In genomic region chr11:96098511-96099241, GRCh38 we compare ENCODE assay signal across 11 cellular contexts.
DNase-seq lines count a peak whose midpoint lies in the region; ATAC-seq, FAIRE-seq and TF ChIP-seq lines count a peak whose summit lies in the region.
"Had no signal": no experiment of that assay in that cellular context is flagged by ENCODE, and none has a peak within 500 bp of the region (broad histone marks: within the 10 kb centered on the region; RNA-seq: fewer than 3 reads in every experiment).

No MANE protein-coding gene starts in this region.

- no peak for TF ChIP-seq EP300 in H1 (IDR thresholded peaks at IDR 0.05; ENCODE audit: borderline replicate concordance in 1 of 2, low read depth in 2 of 2, low read length in 2 of 2)

- H3K4me1 ChIP-seq in H1 (replicated peaks in 1 of 4; ENCODE audit: control insufficient read depth in 3 of 4, insufficient read depth in 4 of 4, low read length in 3 of 4) (peaks cover 0 to 4% (median 1%) of the 10 kb centered on the region in 4 experiments; a peak in 4 of 7 replicates), mesendoderm (ENCODE audit: control insufficient read depth, low read depth, low read length) (peaks cover 4% of the 10 kb centered on the region)

- no peaks in the 10 kb centered on the region for H3K9me3 ChIP-seq in H1 (ENCODE audit: insufficient read depth in 2 of 2, low read depth in 1 of 2, low read length in 1 of 2)

- H3K79me1 ChIP-seq in H1 (ENCODE audit: low read depth, low read length), result no peaks in the 10 kb centered on the region
- no peaks in the 10 kb centered on the region for H3K79me1 ChIP-seq in mesendoderm (ENCODE audit: low read length)

- peak overlapping the region; percentile 1 for H3K27ac Mint-ChIP-seq in activated T-cell treated with anti-CD3 and anti-CD28 coated beads, Interleukin-2, amount 50 U/mL, for 24 hours
- peak overlapping the region; percentile 87 for H3K27ac Mint-ChIP-seq in type B pancreatic cell

- H3K36me3 ChIP-seq in H1 (ENCODE audit: control insufficient read depth in 2 of 4, insufficient read depth in 4 of 4, low read length in 3 of 4), result no peaks in the 10 kb centered on the region
- no peaks in the 10 kb centered on the region for H3K36me3 ChIP-seq in mesendoderm (ENCODE audit: control insufficient read depth, insufficient read depth, low read length)

- H3K27ac ChIP-seq in H1 (ENCODE audit: low read depth, low read length), result no peak overlapping the region
- no peak overlapping the region for H3K27ac ChIP-seq in mesendoderm (ENCODE audit: low read depth, low read length)

- no peaks in the 10 kb centered on the region for H3K79me2 ChIP-seq in H1 (ENCODE audit: control insufficient read depth in 1 of 2, insufficient read depth in 2 of 2, low read length in 2 of 2)
- H3K79me2 ChIP-seq in mesendoderm (ENCODE audit: control insufficient read depth, insufficient read depth, low read length), result no peaks in the 10 kb centered on the region

- no peak overlapping the region for H3K9ac ChIP-seq in H1 (replicated peaks in 1 of 4; ENCODE audit: extremely low read depth in 1 of 4, low read depth in 3 of 4, low read length in 3 of 4)
- H3K9ac ChIP-seq in mesendoderm (ENCODE audit: low read length), result no peak overlapping the region

- no peaks in the 10 kb centered on the region for H3K27me3 Mint-ChIP-seq in activated T-cell treated with anti-CD3 and anti-CD28 coated beads, Interleukin-2, amount 50 U/mL, for 24 hours
- no peaks in the 10 kb centered on the region for H3K27me3 Mint-ChIP-seq in activated T-cell treated with anti-CD3 and anti-CD28 coated beads, Interleukin-2, amount 50 U/mL, for 4 hours (ENCODE audit: low read depth)
- no peaks in the 10 kb centered on the region for H3K27me3 Mint-ChIP-seq in type B pancreatic cell

- H2BK120ac ChIP-seq in H1 (replicated peaks; ENCODE audit: low read depth, low read length) (no peak overlapping the region), mesendoderm (ENCODE audit: low read depth, low read length) (no peak overlapping the region)

- peaks cover 46% of the 10 kb centered on the region for H3K36me3 Mint-ChIP-seq in activated T-cell treated with anti-CD3 and anti-CD28 coated beads, Interleukin-2, amount 50 U/mL, for 24 hours (ENCODE audit: low read depth)
- peaks cover 22% of the 10 kb centered on the region for H3K36me3 Mint-ChIP-seq in activated T-cell treated with anti-CD3 and anti-CD28 coated beads, Interleukin-2, amount 50 U/mL, for 4 hours (ENCODE audit: insufficient read depth)
- H3K36me3 Mint-ChIP-seq in type B pancreatic cell, result peaks cover 12% of the 10 kb centered on the region

- CTCF ChIA-PET in H1 (lab: Charles Lee; ENCODE audit: partially characterized antibody), result interaction anchor here (1.6 kb wide), 1 partner anchor 13 kb away, joined by 3 read pairs; no protein-coding TSS in a partner anchor

- H2BK20ac ChIP-seq in H1 (ENCODE audit: low read length), result no peak overlapping the region

- H3K4me2 ChIP-seq in H1 (ENCODE audit: insufficient read depth in 1 of 2, low read depth in 2 of 2, low read length in 2 of 2), result no peak overlapping the region
- no peak overlapping the region for H3K4me2 ChIP-seq in mesendoderm (ENCODE audit: low read length)

- no peak overlapping the region for H3K4me3 Mint-ChIP-seq in activated T-cell treated with anti-CD3 and anti-CD28 coated beads, Interleukin-2, amount 50 U/mL, for 24 hours
- H3K4me3 Mint-ChIP-seq in activated T-cell treated with anti-CD3 and anti-CD28 coated beads, Interleukin-2, amount 50 U/mL, for 4 hours, result no peak overlapping the region
- H3K4me3 Mint-ChIP-seq in type B pancreatic cell, result peak overlapping the region; percentile 54

- H2BK5ac ChIP-seq in H1 (ENCODE audit: low read depth, low read length), result no peak overlapping the region
- no peak overlapping the region for H2BK5ac ChIP-seq in mesendoderm (ENCODE audit: low read length)

- H2AK5ac ChIP-seq in H1 (ENCODE audit: low read depth, low read length), result no peak overlapping the region
- no peak overlapping the region for H2AK5ac ChIP-seq in mesendoderm (ENCODE audit: low read length)

- H3K9me3 Mint-ChIP-seq in activated T-cell treated with anti-CD3 and anti-CD28 coated beads, Interleukin-2, amount 50 U/mL, for 24 hours, result peaks cover 1% of the 10 kb centered on the region
- H3K9me3 Mint-ChIP-seq in activated T-cell treated with anti-CD3 and anti-CD28 coated beads, Interleukin-2, amount 50 U/mL, for 4 hours, result peaks cover 3% of the 10 kb centered on the region
- H3K9me3 Mint-ChIP-seq in type B pancreatic cell, result no peaks in the 10 kb centered on the region

- no peak for TF ChIP-seq RAD21 in H1 (IDR thresholded peaks at IDR 0.05 in 1 of 2, conservative IDR thresholded peaks at IDR 0.05 in 1 of 2; ENCODE audit: low read depth in 2 of 2, low read length in 2 of 2)

- POLR2A ChIA-PET in H1 (lab: Charles Lee; ENCODE audit: partially characterized antibody), result no interaction called here

- H2AFZ ChIP-seq in H1 (ENCODE audit: low read length), result no peak overlapping the region

- no peak overlapping the region for H2BK12ac ChIP-seq in H1 (ENCODE audit: low read depth, low read length)

- WGBS in H1 (ENCODE audit: extremely low coverage in 1 of 2, insufficient coverage in 1 of 2, insufficient read length in 1 of 2, insufficient replicate concordance in 2 of 2, low coverage in 1 of 2, low lambda C conversion rate in 2 of 2, missing lambda C conversion rate in 1 of 2), 2 experiments, result 92% methylated on average over 7 of the region's 7 CpGs; no CpG with 5 or more reads in 1 of the 2 experiments
- no CpG with 5 or more reads among the region's 7 CpGs for WGBS in mesendoderm (ENCODE audit: extremely low coverage, insufficient coverage, low lambda C conversion rate)

- TF ChIP-seq CTCF in H1 (IDR thresholded peaks at IDR 0.05; ENCODE audit: control extremely low read depth in 1 of 3, insufficient read depth in 1 of 3, low read depth in 1 of 3, low read length in 3 of 3) (no peak), type B pancreatic cell (conservative IDR thresholded peaks at IDR 0.05) (no peak)

- no peaks in the 10 kb centered on the region for H3K23me2 ChIP-seq in H1 (ENCODE audit: low read depth, low read length)

- H3K27me3 ChIP-seq in H1 (replicated peaks in 1 of 4; ENCODE audit: control insufficient read depth in 3 of 4, extremely low read depth in 1 of 4, insufficient read depth in 3 of 4, low read length in 3 of 4), result no peaks in the 10 kb centered on the region
- H3K27me3 ChIP-seq in mesendoderm (ENCODE audit: insufficient read depth, low read length, poor library complexity), result no peaks in the 10 kb centered on the region

- H3K4me1 Mint-ChIP-seq in activated T-cell treated with anti-CD3 and anti-CD28 coated beads, Interleukin-2, amount 50 U/mL, for 24 hours (ENCODE audit: low read depth), result peaks cover 75% of the 10 kb centered on the region
- H3K4me1 Mint-ChIP-seq in activated T-cell treated with anti-CD3 and anti-CD28 coated beads, Interleukin-2, amount 50 U/mL, for 4 hours (ENCODE audit: low read depth), result peaks cover 53% of the 10 kb centered on the region
- peaks cover 60% of the 10 kb centered on the region for H3K4me1 Mint-ChIP-seq in type B pancreatic cell (ENCODE audit: unreplicated experiment)

- H3K18ac ChIP-seq in H1 (ENCODE audit: extremely low read depth, low read length) (no peak overlapping the region), mesendoderm (ENCODE audit: low read length) (peak overlapping the region; percentile 89)

- H3K4ac ChIP-seq in H1 (replicated peaks; ENCODE audit: insufficient read length, low read depth, low read length) (no peak overlapping the region), mesendoderm (ENCODE audit: low read depth, low read length) (no peak overlapping the region)

- H4K5ac ChIP-seq in H1 (ENCODE audit: insufficient read length, low read depth, low read length) (no peak overlapping the region), mesendoderm (ENCODE audit: low read length) (no peak overlapping the region)

- no peaks in the 10 kb centered on the region for H4K20me1 ChIP-seq in H1 (replicated peaks in 1 of 2; ENCODE audit: control insufficient read depth in 1 of 2, insufficient read depth in 2 of 2, low read length in 2 of 2)

- no peak for TF ChIP-seq POLR2A in H1 (IDR thresholded peaks at IDR 0.05; ENCODE audit: control extremely low read depth in 1 of 2, low read depth in 2 of 2, low read length in 2 of 2)

- H2BK15ac ChIP-seq in H1 (ENCODE audit: low read length), result no peak overlapping the region
- H2BK15ac ChIP-seq in mesendoderm (replicated peaks; ENCODE audit: low read depth), result no peak overlapping the region

- H3K56ac ChIP-seq in H1 (replicated peaks; ENCODE audit: insufficient read length, low read depth, low read length) (no peak overlapping the region), mesendoderm (ENCODE audit: low read length) (no peak overlapping the region)

- ATAC-seq in activated T-cell treated with anti-CD3 and anti-CD28 coated beads, Interleukin-2, amount 50 U/mL, for 4 hours, result no peak
- no peak for ATAC-seq in HG03108 (IDR thresholded peaks at IDR 0.05; ENCODE audit: unreplicated experiment)

- FAIRE-seq in H1 (lab: Jason Lieb, UNC), result no peak
- FAIRE-seq: A204.1 had no signal

- H3K4me3 ChIP-seq in H1 (ENCODE audit: extremely low read depth in 1 of 4, insufficient read depth in 2 of 4, low read depth in 3 of 4, low read length in 4 of 4), result no peak overlapping the region
- no peak overlapping the region for H3K4me3 ChIP-seq in mesendoderm (ENCODE audit: low read length)

- no peak for DNase-seq in activated T-cell treated with anti-CD3 and anti-CD28 coated beads, Interleukin-2, amount 50 U/mL, for 24 hours
- no peak for DNase-seq in activated T-cell treated with anti-CD3 and anti-CD28 coated beads, Interleukin-2, amount 50 U/mL, for 4 hours
- DNase-seq in H1 (ENCODE audit: low read depth in 1 of 2, low spot score in 2 of 2) (no peak), mesendoderm (no peak), type B pancreatic cell (ENCODE audit: extremely low spot score, unreplicated experiment) (no peak), AG08395 (ENCODE audit: low spot score) (no peak), cerebellar nuclear complex (lab: John Stamatoyannopoulos, UW) (no peak)
- DNase-seq: KG1, OCI-M1 had no signal

- H3K23ac ChIP-seq in H1 (ENCODE audit: insufficient read length) (no peak overlapping the region), mesendoderm (ENCODE audit: low read length) (no peak overlapping the region)

- H4K91ac ChIP-seq in H1 (replicated peaks; ENCODE audit: insufficient read length, low read length), result no peak overlapping the region

- H4K8ac ChIP-seq in H1 (ENCODE audit: extremely low read depth, insufficient read depth, low read length) (no peak overlapping the region), mesendoderm (ENCODE audit: low read depth, low read length) (no peak overlapping the region)

- no peak overlapping the region for H3K14ac ChIP-seq in H1 (ENCODE audit: insufficient read length)

TF ChIP-seq in H1, 55 proteins besides CTCF, POLR2A, EP300 and RAD21:
- TF ChIP-seq KDM5A (IDR thresholded peaks at IDR 0.05; ENCODE audit: low read length), result no peak
- TF ChIP-seq RBBP5 (IDR thresholded peaks at IDR 0.05; ENCODE audit: borderline replicate concordance, low read depth, low read length), result no peak
- peak; percentile 90 for TF ChIP-seq CEBPB (IDR thresholded peaks at IDR 0.05; ENCODE audit: low read depth, low read length)
- no peak for TF ChIP-seq CREB1 (IDR thresholded peaks at IDR 0.05)
